Comparison of ENCODE assay signal across 1 cellular context in genomic region chr3:135966875-135967274, GRCh38.
TF ChIP-seq lines count a peak whose summit lies in the region.

No MANE protein-coding gene starts in this region.

TF ChIP-seq in HCT116, 20 proteins besides CTCF, POLR2A, EP300 and RAD21 (continued from another document):
- TF ChIP-seq REST (IDR thresholded peaks at IDR 0.05; ENCODE audit: low read depth) (no peak), EGR1 (IDR thresholded peaks at IDR 0.05; ENCODE audit: low read depth) (no peak)
